8 cellular contexts compared by ENCODE assay signal in the genomic region with DNA sequence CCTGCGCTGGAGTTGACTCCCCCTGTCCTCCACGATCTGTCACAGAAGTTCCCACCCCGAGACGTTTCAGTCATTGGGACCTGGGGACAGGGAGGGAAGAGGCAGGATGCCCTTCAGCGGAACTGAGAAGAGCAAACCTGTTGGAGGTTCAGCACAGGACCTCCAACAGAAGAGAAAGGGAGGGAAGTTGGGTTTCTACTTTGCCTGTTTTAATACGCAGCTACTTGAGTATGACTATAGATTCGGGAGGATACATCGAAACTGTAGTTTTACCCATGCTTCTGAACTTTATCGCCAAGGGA. TPM values are rescaled to one million over a fixed set of nuclear protein-coding genes. Genes with fewer than 3 reads are reported as not detected.
DNase-seq lines count a peak whose midpoint lies in the region; ATAC-seq, FAIRE-seq and TF ChIP-seq lines count a peak whose summit lies in the region.

No MANE protein-coding gene starts in this region.

- no peaks in the 10 kb centered on the region for H3K9me2 ChIP-seq in Karpas-422 (replicated peaks; ENCODE audit: insufficient read depth, low read length)

- H3K9me3 ChIP-seq in DND-41 (ENCODE audit: insufficient read depth, low read length, severe bottlenecking) (no peaks in the 10 kb centered on the region), Karpas-422 (ENCODE audit: low read length) (no peaks in the 10 kb centered on the region), mucosa of rectum (ENCODE audit: control insufficient read depth in 2 of 2, low read length in 2 of 2) (no peaks in the 10 kb centered on the region)

- H3K4me2 ChIP-seq in DND-41 (ENCODE audit: insufficient read depth, low read length): peak overlapping the region; percentile 63
- peak overlapping the region; percentile 84 for H3K4me2 ChIP-seq in Karpas-422 (ENCODE audit: low read depth, low read length, poor library complexity, severe bottlenecking)

- H3K4me3 ChIP-seq in DND-41 (ENCODE audit: low read depth in 1 of 2, low read length in 2 of 2) (peak overlapping the region; percentile 20 to 57; a peak in 3 of 4 replicates), Karpas-422 (ENCODE audit: low read length) (peak overlapping the region; percentile 89), bronchial epithelial cell (ENCODE audit: low read depth, low read length) (peak overlapping the region; percentile 75), mucosa of rectum (ENCODE audit: low read length in 2 of 2) (peak overlapping the region; percentile 96)

- no peak for DNase-seq in DND-41
- no peak for DNase-seq in Karpas-422
- no peak for DNase-seq in bronchial epithelial cell (ENCODE audit: low read depth)
- DNase-seq in HuH-7.5 (ENCODE audit: low spot score): no peak
- DNase-seq in stimulated activated CD4-positive, alpha-beta T cell treated with anti-CD3 and anti-CD28 coated beads, Interleukin-15, amount 100 ng/mL, for 24 hours: no peak

- H3K27ac ChIP-seq in DND-41 (ENCODE audit: low read length): peak overlapping the region; percentile 95
- H3K27ac ChIP-seq in Karpas-422 (ENCODE audit: low read length): peak overlapping the region; percentile 94
- H3K27ac ChIP-seq in mucosa of rectum (ENCODE audit: low read depth in 2 of 2, low read length in 2 of 2): peak overlapping the region; percentile 100

- TF ChIP-seq CTCF in DND-41 (IDR thresholded peaks at IDR 0.05; ENCODE audit: borderline replicate concordance, extremely low read depth, low read length, poor library complexity, severe bottlenecking): no peak
- TF ChIP-seq CTCF in bronchial epithelial cell (IDR thresholded peaks at IDR 0.05; ENCODE audit: insufficient read depth, low read length, severe bottlenecking): no peak

- H3K9ac ChIP-seq in DND-41 (ENCODE audit: low read depth, low read length): peak overlapping the region; percentile 85
- H3K9ac ChIP-seq in Karpas-422 (ENCODE audit: low read length): peak overlapping the region; percentile 88
- peak overlapping the region; percentile 94 to 97 for H3K9ac ChIP-seq in mucosa of rectum (ENCODE audit: low read depth in 1 of 2, low read length in 2 of 2)

- H3K4me1 ChIP-seq in DND-41 (ENCODE audit: insufficient read depth, low read length) (peaks cover 29% of the 10 kb centered on the region), Karpas-422 (ENCODE audit: low read length) (peaks cover 35% of the 10 kb centered on the region), mucosa of rectum (ENCODE audit: control insufficient read depth in 2 of 2, insufficient read depth in 2 of 2, low read length in 2 of 2) (peaks cover 30 to 39% of the 10 kb centered on the region in 2 donors)

- peak overlapping the region; percentile 59; the same call in 1 of the 2 replicates for H2AFZ ChIP-seq in DND-41 (ENCODE audit: low read depth, low read length)
- peak overlapping the region; percentile 92 for H2AFZ ChIP-seq in Karpas-422 (ENCODE audit: low read length)

- peaks cover 25% of the 10 kb centered on the region for H4K20me1 ChIP-seq in DND-41 (ENCODE audit: insufficient read depth, low read length)
- 0 out of 2 replicates have a peak, but pooled peaks cover 1% of the 10 kb centered on the region for H4K20me1 ChIP-seq in Karpas-422 (ENCODE audit: insufficient read depth, low read depth, low read length)

- ATAC-seq in DND-41 (ENCODE audit: insufficient read depth, low read depth) (no peak), HG03280 (IDR thresholded peaks at IDR 0.05; ENCODE audit: unreplicated experiment) (no peak), HG02623 (IDR thresholded peaks at IDR 0.05; ENCODE audit: unreplicated experiment) (no peak)

- no peak for FAIRE-seq in bronchial epithelial cell (lab: Jason Lieb, UNC)

- peaks cover 25% of the 10 kb centered on the region for H3K36me3 ChIP-seq in DND-41 (ENCODE audit: insufficient read depth, low read length)
- H3K36me3 ChIP-seq in Karpas-422 (ENCODE audit: insufficient read depth, low read length): no peaks in the 10 kb centered on the region
- H3K36me3 ChIP-seq in bronchial epithelial cell (ENCODE audit: control insufficient read depth, insufficient read depth, low read length): no peaks in the 10 kb centered on the region
- peaks cover 0 to 2% of the 10 kb centered on the region in 2 donors for H3K36me3 ChIP-seq in mucosa of rectum (ENCODE audit: control insufficient read depth in 2 of 2, insufficient read depth in 2 of 2, low read length in 2 of 2)

- peaks cover 47% of the 10 kb centered on the region for H3K79me2 ChIP-seq in DND-41 (ENCODE audit: insufficient read depth, low read length)
- H3K79me2 ChIP-seq in Karpas-422 (ENCODE audit: low read length): peaks cover 24% of the 10 kb centered on the region

- H3K27me3 ChIP-seq in DND-41 (ENCODE audit: insufficient read depth, low read length, poor library complexity) (no peaks in the 10 kb centered on the region), Karpas-422 (ENCODE audit: low read length) (no peaks in the 10 kb centered on the region), bronchial epithelial cell (ENCODE audit: control insufficient read depth, insufficient read depth, low read length) (no peaks in the 10 kb centered on the region), mucosa of rectum (ENCODE audit: control insufficient read depth in 2 of 2, insufficient read depth in 2 of 2, low read length in 2 of 2) (no peaks in the 10 kb centered on the region)

RNA-seq across cellular contexts. Expression of gene DUSP6, which starts 2.3 kb away (rescaled TPM):
- total RNA-seq in Karpas-422 (2014; rRNA removed; shearing (Covaris generic); ENCODE audit: low replicate concordance): 67.2 and 109 TPM in 2 replicates
- total RNA-seq in bronchial epithelial cell: 12.9 and 149 TPM in 2 replicates

Comparison
In these comparisons a context has a peak if more than half of its experiments do, and no peak if none do; other contexts are left out.
1. H3K4me3 ChIP-seq: peak in every context shown above with its lines; median percentile 96 in mucosa of rectum; 89 in Karpas-422; 75 in bronchial epithelial cell; 38 in DND-41.